ENCODE assay signal across 8 cellular contexts in genomic region chr20:9068896-9069663, GRCh38. TPM values are rescaled to one million over a fixed set of nuclear protein-coding genes. Genes with fewer than 3 reads are reported as not detected.
DNase-seq lines count a peak whose midpoint lies in the region; ATAC-seq, FAIRE-seq and TF ChIP-seq lines count a peak whose summit lies in the region.

PLCB4 (plus strand) TSS chr20:9069087; CDS start chr20:9307815, 238,728 bp downstream.

- H3K4me2 ChIP-seq in neuronal stem cell (ENCODE audit: insufficient read depth, low read length, poor library complexity, severe bottlenecking), result peak within 1 kb of the TSS; percentile 95

- peaks cover 2% of the 10 kb centered on the region for H3K4me1 Mint-ChIP-seq in activated CD8-positive, alpha-beta memory T cell treated with anti-CD3 and anti-CD28 coated beads, Interleukin-2, amount 10 ng/mL, durations not matched to agents 7 days and 5 days

- H3K18ac ChIP-seq in neuronal stem cell (ENCODE audit: low read length), result peak within 1 kb of the TSS; percentile 100

- H4K8ac ChIP-seq in neuronal stem cell (ENCODE audit: low read depth, low read length), result no peak within 1 kb of the TSS

- no CpG with 5 or more reads among the region's 68 CpGs for WGBS in neuronal stem cell (ENCODE audit: extremely low coverage in 2 of 2, insufficient read length in 2 of 2, insufficient replicate concordance in 1 of 2), 2 donors

- H3K4me3 Mint-ChIP-seq in activated CD8-positive, alpha-beta memory T cell treated with anti-CD3 and anti-CD28 coated beads, Interleukin-2, amount 10 ng/mL, durations not matched to agents 7 days and 5 days, result no peak within 1 kb of the TSS

- H3K27ac Mint-ChIP-seq in activated CD8-positive, alpha-beta memory T cell treated with anti-CD3 and anti-CD28 coated beads, Interleukin-2, amount 10 ng/mL, durations not matched to agents 7 days and 5 days, result no peak within 1 kb of the TSS

- DNase-seq in NCI-H1092 (lab: John Stamatoyannopoulos, UW) (peak; percentile 58), frontal cortex (ENCODE audit: low spot score in 2 of 2) (peak; percentile 35 to 47), neuronal stem cell (ENCODE audit: low spot score) (peak; percentile 48)
- DNase-seq in activated CD8-positive, alpha-beta memory T cell treated with anti-CD3 and anti-CD28 coated beads, Interleukin-2, amount 10 ng/mL, durations not matched to agents 7 days and 5 days, result no peak

- H3K23ac ChIP-seq in neuronal stem cell (ENCODE audit: low read depth, low read length, poor library complexity), result peak within 1 kb of the TSS; percentile 86

- peak within 1 kb of the TSS; percentile 95 for H3K27ac ChIP-seq in C4-2B
- H3K27ac ChIP-seq in VCaP, result peak within 1 kb of the TSS; percentile 97
- peak within 1 kb of the TSS; percentile 73 for H3K27ac ChIP-seq in neuronal stem cell (replicated peaks; ENCODE audit: low read length)

- peaks cover 2% of the 10 kb centered on the region for H3K36me3 Mint-ChIP-seq in activated CD8-positive, alpha-beta memory T cell treated with anti-CD3 and anti-CD28 coated beads, Interleukin-2, amount 10 ng/mL, durations not matched to agents 7 days and 5 days

- peak within 1 kb of the TSS; percentile 59 for H2AK5ac ChIP-seq in neuronal stem cell (ENCODE audit: low read depth, low read length)

- H2BK12ac ChIP-seq in neuronal stem cell (ENCODE audit: low read length), result no peak within 1 kb of the TSS

- H3K4me3 ChIP-seq in neuronal stem cell (ENCODE audit: low read length in 2 of 2), result peak within 1 kb of the TSS; percentile 83 to 99

- H2BK15ac ChIP-seq in neuronal stem cell (ENCODE audit: low read length), result peak within 1 kb of the TSS; percentile 97

- H3K27me3 ChIP-seq in neuronal stem cell (ENCODE audit: control insufficient read depth in 3 of 3, insufficient read depth in 3 of 3, low read depth in 1 of 3, low read length in 3 of 3), result no peaks in the 10 kb centered on the region

- no peaks in the 10 kb centered on the region for H3K9me3 ChIP-seq in neuronal stem cell (replicated peaks in 1 of 2; ENCODE audit: control insufficient read depth in 2 of 2, insufficient read depth in 1 of 2, low read depth in 1 of 2, low read length in 2 of 2)

- peak within 1 kb of the TSS; percentile 95 for H3K9ac ChIP-seq in neuronal stem cell (ENCODE audit: low read depth, low read length, poor library complexity)

- peaks cover 25% of the 10 kb centered on the region for H3K27me3 Mint-ChIP-seq in activated CD8-positive, alpha-beta memory T cell treated with anti-CD3 and anti-CD28 coated beads, Interleukin-2, amount 10 ng/mL, durations not matched to agents 7 days and 5 days

- TF ChIP-seq CTCF in C4-2B (conservative IDR thresholded peaks at IDR 0.05), result no peak
- no peak for TF ChIP-seq CTCF in VCaP (conservative IDR thresholded peaks at IDR 0.05)

- H3K9me3 Mint-ChIP-seq in activated CD8-positive, alpha-beta memory T cell treated with anti-CD3 and anti-CD28 coated beads, Interleukin-2, amount 10 ng/mL, durations not matched to agents 7 days and 5 days (ENCODE audit: low read depth), result no peaks in the 10 kb centered on the region

- peak within 1 kb of the TSS; percentile 91 for H3K14ac ChIP-seq in neuronal stem cell (ENCODE audit: low read length)

- CTCF ChIA-PET in activated CD8-positive, alpha-beta memory T cell treated with anti-CD3 and anti-CD28 coated beads, Interleukin-2, amount 10 ng/mL, durations not matched to agents 7 days and 5 days (lab: Charles Lee), result no interaction called here

- no peaks in the 10 kb centered on the region for H3K36me3 ChIP-seq in neuronal stem cell (replicated peaks in 1 of 2; ENCODE audit: control insufficient read depth in 2 of 2, insufficient read depth in 2 of 2, low read length in 2 of 2)

- no peak for ATAC-seq in HG03342 (IDR thresholded peaks at IDR 0.05; ENCODE audit: unreplicated experiment)
- no peak for ATAC-seq in HG03432 (IDR thresholded peaks at IDR 0.05; ENCODE audit: unreplicated experiment)
- no peak for ATAC-seq in activated CD8-positive, alpha-beta memory T cell treated with anti-CD3 and anti-CD28 coated beads, Interleukin-2, amount 10 ng/mL, durations not matched to agents 7 days and 5 days

- peaks cover 5 to 13% of the 10 kb centered on the region in 2 donors for H3K4me1 ChIP-seq in neuronal stem cell (ENCODE audit: control insufficient read depth in 2 of 2, insufficient read depth in 1 of 2, low read depth in 1 of 2, low read length in 2 of 2)

- no peaks in the 10 kb centered on the region for H3K79me1 ChIP-seq in neuronal stem cell (ENCODE audit: low read depth, low read length)

- peak within 1 kb of the TSS; percentile 91 for H2BK5ac ChIP-seq in neuronal stem cell (ENCODE audit: low read length)

- H2AFZ ChIP-seq in neuronal stem cell (ENCODE audit: low read length), result peak within 1 kb of the TSS; percentile 78

- FAIRE-seq in frontal cortex (lab: Jason Lieb, UNC), result no peak

- no peak within 1 kb of the TSS for H3K4ac ChIP-seq in neuronal stem cell (ENCODE audit: low read length)

- H2BK120ac ChIP-seq in neuronal stem cell (ENCODE audit: low read depth, low read length), result peak within 1 kb of the TSS; percentile 4

- no peak within 1 kb of the TSS for H4K91ac ChIP-seq in neuronal stem cell (ENCODE audit: low read depth, low read length, poor library complexity)

RNA-seq across cellular contexts. Expression of gene PLCB4, which starts in this region (rescaled TPM):
- total RNA-seq in frontal cortex, result 11.8 TPM
- 5.6 TPM for polyA plus RNA-seq in neuronal stem cell (2013, experiment 1 of 2)
- polyA plus RNA-seq in neuronal stem cell (2013, experiment 2 of 2), result 6.1 TPM
- not detected for total RNA-seq in activated CD8-positive, alpha-beta memory T cell treated with anti-CD3 and anti-CD28 coated beads, Interleukin-2, amount 10 ng/mL, durations not matched to agents 7 days and 5 days

Comparison
In these comparisons a context has a peak if more than half of its experiments do, and no peak if none do; other contexts are left out.
1. RNA of gene PLCB4 (total RNA-seq): 11.8 TPM in frontal cortex (single experiment); not detected in activated CD8-positive, alpha-beta memory T cell treated with anti-CD3 and anti-CD28 coated beads, Interleukin-2, amount 10 ng/mL, durations not matched to agents 7 days and 5 days; every median in the first group is over 10 times any median in the second.
2. Peak in every context shown above with its lines, with median percentiles within 50 percentile points of each other: H3K27ac ChIP-seq.